25 cellular contexts compared by ENCODE assay signal in the genomic region with DNA sequence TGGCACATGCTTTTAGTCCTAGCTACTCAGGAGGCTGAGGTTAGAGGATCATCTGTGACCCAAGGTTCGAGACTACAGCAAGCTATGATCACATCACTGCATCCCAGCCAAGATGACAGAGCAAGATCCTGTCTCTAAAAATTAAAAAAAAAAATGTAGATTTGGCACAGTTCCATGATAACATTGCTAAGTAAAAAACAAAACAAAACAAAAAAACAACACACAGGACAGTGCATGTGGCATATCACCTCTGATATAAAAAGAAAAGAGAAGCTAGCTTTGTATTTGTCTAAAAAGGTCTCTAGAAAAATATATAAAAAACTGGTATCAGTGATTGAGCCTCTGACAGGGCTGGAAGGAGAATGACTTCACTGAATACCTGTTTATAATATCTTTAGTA.
"Had no signal": no experiment of that assay in that cellular context is flagged by ENCODE, and none has a peak within 500 bp of the region (broad histone marks: within the 10 kb centered on the region; RNA-seq: fewer than 3 reads in every experiment).

No MANE protein-coding gene starts in this region.

- H3K27me3 Mint-ChIP-seq: activated naive CD8-positive, alpha-beta T cell treated with anti-CD3 and anti-CD28 coated beads for 36 hours had no signal

- H3K27ac ChIP-seq: adrenal gland, body of pancreas, cardiac muscle cell, gastroesophageal sphincter, hepatocyte, left ventricle myocardium inferior, suprapubic skin, tibial artery, upper lobe of right lung, VCaP had no signal

- ATAC-seq: body of pancreas, gastroesophageal sphincter, right cardiac atrium, upper lobe of right lung had no signal

- H3K9me3 Mint-ChIP-seq: activated naive CD8-positive, alpha-beta T cell treated with anti-CD3 and anti-CD28 coated beads for 36 hours; neural crest cell; T-helper 2 cell treated with Interferon-gamma antibody and Interleukin-4, amounts not matched to agents 5 μg/mL and 100 μg/mL, for 36 hours had no signal

- H3K4me3 ChIP-seq: adrenal gland, body of pancreas, cardiac muscle cell, gastroesophageal sphincter, hepatocyte, left ventricle myocardium inferior, lung, spleen, suprapubic skin, tibial artery, upper lobe of right lung had no signal

- H3K4me3 Mint-ChIP-seq: activated naive CD8-positive, alpha-beta T cell treated with anti-CD3 and anti-CD28 coated beads for 36 hours; neural crest cell; T-helper 2 cell treated with Interferon-gamma antibody and Interleukin-4, amounts not matched to agents 5 μg/mL and 100 μg/mL, for 36 hours had no signal

- H3K4me1 ChIP-seq: body of pancreas, upper lobe of right lung had no signal

- H3K27ac Mint-ChIP-seq: activated naive CD8-positive, alpha-beta T cell treated with anti-CD3 and anti-CD28 coated beads for 36 hours had no signal

- H3K27me3 ChIP-seq: adrenal gland, body of pancreas, cardiac muscle cell, gastroesophageal sphincter, hepatocyte, spleen, suprapubic skin, tibial artery, upper lobe of right lung had no signal

- DNase-seq: activated CD4-positive, alpha-beta T cell treated with anti-CD3 and anti-CD28 coated beads for 4 hours; activated CD4-positive, alpha-beta T cell treated with anti-CD3 and anti-CD28 coated beads, Interleukin-2, amount 50 U/mL, for 4 hours; activated effector memory CD4-positive, alpha-beta T cell treated with Interleukin-2 at 50 U/mL for 16 hours; activated naive CD4-positive, alpha-beta T cell treated with Interleukin-2 at 50 U/mL for 16 hours; activated naive CD8-positive, alpha-beta T cell treated with anti-CD3 and anti-CD28 coated beads for 36 hours; adrenal gland; aorta; body of pancreas; cortex of kidney; islet precursor cell; left ventricle myocardium inferior; mesendoderm; occipital lobe; right cardiac atrium; spleen; tibial artery; upper lobe of right lung had no signal

- H3K36me3 ChIP-seq: adrenal gland, cardiac muscle cell, gastroesophageal sphincter, left ventricle myocardium inferior, suprapubic skin, tibial artery, upper lobe of right lung had no signal

- H3K9me3 ChIP-seq: adrenal gland, body of pancreas, gastroesophageal sphincter, left ventricle myocardium inferior, spleen, suprapubic skin, tibial artery, upper lobe of right lung had no signal
